Comparison of ENCODE assay signal across 1 cellular context in the genomic region with DNA sequence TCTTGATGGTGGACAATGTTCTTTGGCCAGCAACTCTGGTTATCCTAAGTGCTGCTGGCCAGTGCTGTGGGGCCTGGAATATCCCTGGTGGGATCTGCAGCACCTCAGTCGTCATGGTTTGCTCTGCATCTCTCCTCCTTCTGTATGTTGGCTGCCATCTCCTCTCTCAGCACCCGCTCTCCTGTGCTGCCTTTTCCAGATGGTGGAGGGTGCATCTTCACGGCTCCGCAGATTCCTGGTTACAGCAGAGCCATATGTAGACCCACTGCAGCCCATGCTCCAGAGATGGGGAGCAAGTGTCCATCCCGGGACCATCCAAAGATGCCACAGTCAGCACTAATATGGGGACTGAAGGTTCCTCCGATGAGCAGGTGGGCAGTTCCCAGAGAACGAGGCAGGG.
TF ChIP-seq lines count a peak whose summit lies in the region.

No MANE protein-coding gene starts in this region.

TF ChIP-seq in HepG2, 621 proteins besides CTCF, POLR2A, EP300 and RAD21 (continued from another document):
- TF ChIP-seq RERE (CRISPR knock-in tag; IDR thresholded peaks at IDR 0.05; ENCODE audit: low read depth), result no peak
- TF ChIP-seq, protein P1, sequence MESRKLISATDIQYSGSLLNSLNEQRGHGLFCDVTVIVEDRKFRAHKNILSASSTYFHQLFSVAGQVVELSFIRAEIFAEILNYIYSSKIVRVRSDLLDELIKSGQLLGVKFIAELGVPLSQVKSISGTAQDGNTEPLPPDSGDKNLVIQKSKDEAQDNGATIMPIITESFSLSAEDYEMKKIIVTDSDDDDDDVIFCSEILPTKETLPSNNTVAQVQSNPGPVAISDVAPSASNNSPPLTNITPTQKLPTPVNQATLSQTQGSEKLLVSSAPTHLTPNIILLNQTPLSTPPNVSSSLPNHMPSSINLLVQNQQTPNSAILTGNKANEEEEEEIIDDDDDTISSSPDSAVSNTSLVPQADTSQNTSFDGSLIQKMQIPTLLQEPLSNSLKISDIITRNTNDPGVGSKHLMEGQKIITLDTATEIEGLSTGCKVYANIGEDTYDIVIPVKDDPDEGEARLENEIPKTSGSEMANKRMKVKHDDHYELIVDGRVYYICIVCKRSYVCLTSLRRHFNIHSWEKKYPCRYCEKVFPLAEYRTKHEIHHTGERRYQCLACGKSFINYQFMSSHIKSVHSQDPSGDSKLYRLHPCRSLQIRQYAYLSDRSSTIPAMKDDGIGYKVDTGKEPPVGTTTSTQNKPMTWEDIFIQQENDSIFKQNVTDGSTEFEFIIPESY (CRISPR knock-in tag; IDR thresholded peaks at IDR 0.05), result no peak
- TF ChIP-seq ZNF766 (CRISPR knock-in tag; IDR thresholded peaks at IDR 0.05; ENCODE audit: borderline replicate concordance), result no peak
- TF ChIP-seq ZC3H4 (CRISPR knock-in tag; IDR thresholded peaks at IDR 0.05; ENCODE audit: borderline replicate concordance), result no peak
- no peak for TF ChIP-seq MYC (CRISPR knock-in tag; IDR thresholded peaks at IDR 0.05; ENCODE audit: borderline replicate concordance)
